In genomic region chr2:8543412-8544167, GRCh38 we compare ENCODE assay signal across 8 cellular contexts.
DNase-seq lines count a peak whose midpoint lies in the region; ATAC-seq and TF ChIP-seq lines count a peak whose summit lies in the region.

No MANE protein-coding gene starts in this region.

- peak overlapping the region; percentile 1 to 94 (median 73) for H3K27ac ChIP-seq in skin epidermis

- DNase-seq in NCI-H2029 (lab: John Stamatoyannopoulos, UW) (peak; percentile 19), foreskin fibroblast (peak; percentile 51 to 76), dermis blood vessel endothelial cell (no peak), NCI-H187 (lab: John Stamatoyannopoulos, UW) (no peak)
- DNase-seq in activated CD8-positive, alpha-beta memory T cell treated with anti-CD3 and anti-CD28 coated beads for 48 hours (ENCODE audit: low read depth in 2 of 3, low spot score in 2 of 3), result peak; percentile 45 to 71 (median 54)

- no peak for TF ChIP-seq CTCF in foreskin fibroblast (IDR thresholded peaks at IDR 0.05; ENCODE audit: low read depth, low read length)

- H3K4me3 ChIP-seq in foreskin fibroblast (ENCODE audit: low read depth in 1 of 2, low read length in 2 of 2) (peak overlapping the region in 1 of 2 donors; percentile 1), skin epidermis (peak overlapping the region in 1 of 7 experiments; percentile 13)

- ATAC-seq in GM18517 (IDR thresholded peaks at IDR 0.05; ENCODE audit: unreplicated experiment) (peak; percentile 80), HG02610 (IDR thresholded peaks at IDR 0.05; ENCODE audit: unreplicated experiment) (peak; percentile 74)

Comparison
In these comparisons a context has a peak if more than half of its experiments do, and no peak if none do; other contexts are left out.
1. DNase-seq: peak in NCI-H2029 (single experiment), activated CD8-positive, alpha-beta memory T cell treated with anti-CD3 and anti-CD28 coated beads for 48 hours (3 of 3) and foreskin fibroblast (2 of 2); none in dermis blood vessel endothelial cell (single experiment) and NCI-H187 (0 of 2).